Comparison of ENCODE assay signal across 8 cellular contexts in genomic region chr11:68974421-68975194, GRCh38. TPM values are rescaled to one million over a fixed set of nuclear protein-coding genes. Genes with fewer than 3 reads are reported as not detected.
DNase-seq lines count a peak whose midpoint lies in the region; ATAC-seq lines count a peak whose summit lies in the region.
"Had no signal": no experiment of that assay in that cellular context is flagged by ENCODE, and none has a peak within 500 bp of the region (broad histone marks: within the 10 kb centered on the region; RNA-seq: fewer than 3 reads in every experiment).

No MANE protein-coding gene starts in this region.

- no peaks in the 10 kb centered on the region for H3K36me3 Mint-ChIP-seq in activated CD4-positive, alpha-beta memory T cell treated with anti-CD3 and anti-CD28 coated beads, Interleukin-2, amount 10 ng/mL, durations not matched to agents 7 days and 5 days (ENCODE audit: low read depth)
- H3K36me3 Mint-ChIP-seq: naive B cell had no signal

- H4K8ac ChIP-seq in mesenchymal stem cell (ENCODE audit: low read length), result no peak overlapping the region

- H4K91ac ChIP-seq in mesenchymal stem cell (ENCODE audit: low read length), result no peak overlapping the region

- POLR2A ChIA-PET in activated CD4-positive, alpha-beta memory T cell treated with anti-CD3 and anti-CD28 coated beads, Interleukin-2, amount 10 ng/mL, durations not matched to agents 7 days and 5 days (lab: Charles Lee), result no interaction called here

- no peaks in the 10 kb centered on the region for H3K79me1 ChIP-seq in mesenchymal stem cell (replicated peaks; ENCODE audit: low read length, poor library complexity, severe bottlenecking)

- H2AK5ac ChIP-seq in mesenchymal stem cell (ENCODE audit: low read length, severe bottlenecking), result no peak overlapping the region

- H2BK120ac ChIP-seq in mesenchymal stem cell (ENCODE audit: low read depth, low read length), result no peak overlapping the region

- H3K36me3 ChIP-seq in mesenchymal stem cell (ENCODE audit: control insufficient read depth in 1 of 2, insufficient read depth in 2 of 2, low read depth in 1 of 2, low read length in 2 of 2), result no peaks in the 10 kb centered on the region

- peaks cover 2% of the 10 kb centered on the region for H3K4me1 Mint-ChIP-seq in activated CD4-positive, alpha-beta memory T cell treated with anti-CD3 and anti-CD28 coated beads, Interleukin-2, amount 10 ng/mL, durations not matched to agents 7 days and 5 days
- H3K4me1 Mint-ChIP-seq: naive B cell had no signal

- H3K18ac ChIP-seq in mesenchymal stem cell (ENCODE audit: low read depth in 1 of 2, low read length in 2 of 2), result no peak overlapping the region

- no peaks in the 10 kb centered on the region for H3K4me1 ChIP-seq in mesenchymal stem cell (ENCODE audit: control insufficient read depth, insufficient read depth, low read depth, low read length)

- no peak overlapping the region for H3K4ac ChIP-seq in mesenchymal stem cell (ENCODE audit: low read depth in 1 of 2, low read length in 2 of 2)

- H3K9me3 Mint-ChIP-seq in activated CD4-positive, alpha-beta memory T cell treated with anti-CD3 and anti-CD28 coated beads, Interleukin-2, amount 10 ng/mL, durations not matched to agents 7 days and 5 days, result no peaks in the 10 kb centered on the region

- H3K4me3 ChIP-seq in mesenchymal stem cell (ENCODE audit: insufficient read depth in 1 of 2, low read depth in 1 of 2, low read length in 2 of 2), result no peak overlapping the region

- peak overlapping the region in 1 of 2 experiments; percentile 15 for H3K23ac ChIP-seq in mesenchymal stem cell (ENCODE audit: low read length in 2 of 2)

- H3K27me3 Mint-ChIP-seq in activated CD4-positive, alpha-beta memory T cell treated with anti-CD3 and anti-CD28 coated beads, Interleukin-2, amount 10 ng/mL, durations not matched to agents 7 days and 5 days, result peaks cover 5% of the 10 kb centered on the region

- peaks cover 36 to 52% of the 10 kb centered on the region in 2 experiments for H3K27me3 ChIP-seq in mesenchymal stem cell (ENCODE audit: control insufficient read depth in 1 of 2, insufficient read depth in 1 of 2, low read length in 2 of 2)

- no peak overlapping the region for H2BK15ac ChIP-seq in mesenchymal stem cell (ENCODE audit: low read depth, poor library complexity, severe bottlenecking)

- WGBS in mesenchymal stem cell, result 95% methylated on average over 22 of the region's 23 CpGs

- H3K14ac ChIP-seq in mesenchymal stem cell (ENCODE audit: low read length in 2 of 2), result no peak overlapping the region

- no peak for ATAC-seq in GM18519 (IDR thresholded peaks at IDR 0.05; ENCODE audit: low FRiP score, unreplicated experiment)

- H3K9ac ChIP-seq in mesenchymal stem cell (ENCODE audit: low read length), result no peak overlapping the region

- H3K4me2 ChIP-seq in mesenchymal stem cell (ENCODE audit: low read length, poor library complexity, severe bottlenecking), result no peak overlapping the region

- no peak overlapping the region for H3K27ac Mint-ChIP-seq in activated CD4-positive, alpha-beta memory T cell treated with anti-CD3 and anti-CD28 coated beads, Interleukin-2, amount 10 ng/mL, durations not matched to agents 7 days and 5 days

- DNase-seq in EH (ENCODE audit: low read depth), result peak; percentile 49
- peak; percentile 36 for DNase-seq in HS-27A (ENCODE audit: low read depth)
- peak; percentile 25 for DNase-seq in activated CD4-positive, alpha-beta memory T cell treated with anti-CD3 and anti-CD28 coated beads, Interleukin-2, amount 10 ng/mL, durations not matched to agents 7 days and 5 days
- DNase-seq in mesenchymal stem cell, result peak; percentile 30
- DNase-seq in middle frontal gyrus (ENCODE audit: extremely low spot score, low spot score), result no peak
- no peak for DNase-seq in activated gamma-delta T cell (lab: John Stamatoyannopoulos, UW)
- DNase-seq: naive B cell had no signal

- no peak overlapping the region for H3K4me3 Mint-ChIP-seq in activated CD4-positive, alpha-beta memory T cell treated with anti-CD3 and anti-CD28 coated beads, Interleukin-2, amount 10 ng/mL, durations not matched to agents 7 days and 5 days
- H3K4me3 Mint-ChIP-seq: naive B cell had no signal

- CTCF ChIA-PET in activated CD4-positive, alpha-beta memory T cell treated with anti-CD3 and anti-CD28 coated beads, Interleukin-2, amount 10 ng/mL, durations not matched to agents 7 days and 5 days (lab: Charles Lee), result no interaction called here

- no peaks in the 10 kb centered on the region for H3K9me3 ChIP-seq in mesenchymal stem cell (ENCODE audit: control insufficient read depth, low read length)

- H2AFZ ChIP-seq in mesenchymal stem cell (ENCODE audit: low read depth, low read length), result no peak overlapping the region

- no peak overlapping the region for H3K27ac ChIP-seq in mesenchymal stem cell (ENCODE audit: low read length, poor library complexity, severe bottlenecking)

- H2BK12ac ChIP-seq in mesenchymal stem cell (ENCODE audit: low read length in 2 of 2), result no peak overlapping the region

- no peak overlapping the region for H2BK5ac ChIP-seq in mesenchymal stem cell (ENCODE audit: low read depth, low read length, poor library complexity, severe bottlenecking)

RNA-seq across cellular contexts. Expression of gene MRGPRD, which starts 6.2 kb away (rescaled TPM):
- total RNA-seq in activated CD4-positive, alpha-beta memory T cell treated with anti-CD3 and anti-CD28 coated beads, Interleukin-2, amount 10 ng/mL, durations not matched to agents 7 days and 5 days, result not detected
- not detected for polyA plus RNA-seq in mesenchymal stem cell (2013, experiment 1 of 2)
- polyA plus RNA-seq in mesenchymal stem cell (2013, experiment 2 of 2), result not detected

RNA-seq across cellular contexts. Expression of gene MRGPRF, which starts 38.4 kb away (rescaled TPM):
- not detected for total RNA-seq in activated CD4-positive, alpha-beta memory T cell treated with anti-CD3 and anti-CD28 coated beads, Interleukin-2, amount 10 ng/mL, durations not matched to agents 7 days and 5 days
- polyA plus RNA-seq in mesenchymal stem cell (2013, experiment 1 of 2), result 28.0 TPM
- polyA plus RNA-seq in mesenchymal stem cell (2013, experiment 2 of 2), result 29.6 TPM

Comparison
In these comparisons a context has a peak if more than half of its experiments do, and no peak if none do; other contexts are left out.
1. DNase-seq: peak in EH (single experiment), HS-27A (single experiment), activated CD4-positive, alpha-beta memory T cell treated with anti-CD3 and anti-CD28 coated beads, Interleukin-2, amount 10 ng/mL, durations not matched to agents 7 days and 5 days (single experiment) and mesenchymal stem cell (single experiment); none in middle frontal gyrus (single experiment) and activated gamma-delta T cell (single experiment).